ENCODE assay signal across 1 cellular context in the genomic region with DNA sequence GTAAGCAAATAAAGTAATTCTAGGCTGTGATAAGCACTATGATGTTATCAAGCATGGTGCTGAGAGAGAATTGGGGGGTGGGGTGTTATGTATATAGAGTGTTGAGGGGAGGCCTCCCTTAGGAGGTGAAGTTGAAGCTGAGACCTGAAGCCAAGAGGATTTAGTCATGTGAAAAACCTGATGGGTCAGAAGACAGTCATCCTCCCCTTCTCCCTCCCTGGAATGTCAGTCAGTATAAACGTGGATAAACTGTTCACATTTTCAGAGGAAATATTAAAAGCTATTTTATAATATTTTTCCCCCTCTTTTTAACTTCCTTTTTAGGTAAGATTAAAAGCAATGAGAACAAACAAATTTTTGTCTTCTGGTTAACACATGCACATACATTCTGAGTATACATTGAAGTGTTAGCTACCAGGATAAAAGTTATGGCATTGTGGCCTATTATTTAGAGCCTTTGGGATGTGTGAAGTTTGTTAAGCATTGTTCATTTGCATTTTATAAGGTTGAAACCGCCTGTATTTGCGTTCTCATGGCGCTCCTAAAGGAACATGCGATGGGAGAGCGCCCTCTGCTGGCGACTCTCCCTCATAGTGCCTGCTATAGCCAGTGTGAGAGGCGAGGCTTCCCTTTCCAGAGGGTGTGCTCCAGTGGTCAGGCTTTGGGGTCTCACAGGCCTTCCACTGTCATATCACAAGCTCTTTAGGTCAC.
A peak's percentile ranks its signal among the peaks of the same experiment; 100 is the strongest.
TF ChIP-seq lines count a peak whose summit lies in the region.

No MANE protein-coding gene starts in this region.

TF ChIP-seq in GM12878, 131 proteins besides CTCF, POLR2A, EP300 and RAD21 (continued from another document):
- TF ChIP-seq, protein P1, sequence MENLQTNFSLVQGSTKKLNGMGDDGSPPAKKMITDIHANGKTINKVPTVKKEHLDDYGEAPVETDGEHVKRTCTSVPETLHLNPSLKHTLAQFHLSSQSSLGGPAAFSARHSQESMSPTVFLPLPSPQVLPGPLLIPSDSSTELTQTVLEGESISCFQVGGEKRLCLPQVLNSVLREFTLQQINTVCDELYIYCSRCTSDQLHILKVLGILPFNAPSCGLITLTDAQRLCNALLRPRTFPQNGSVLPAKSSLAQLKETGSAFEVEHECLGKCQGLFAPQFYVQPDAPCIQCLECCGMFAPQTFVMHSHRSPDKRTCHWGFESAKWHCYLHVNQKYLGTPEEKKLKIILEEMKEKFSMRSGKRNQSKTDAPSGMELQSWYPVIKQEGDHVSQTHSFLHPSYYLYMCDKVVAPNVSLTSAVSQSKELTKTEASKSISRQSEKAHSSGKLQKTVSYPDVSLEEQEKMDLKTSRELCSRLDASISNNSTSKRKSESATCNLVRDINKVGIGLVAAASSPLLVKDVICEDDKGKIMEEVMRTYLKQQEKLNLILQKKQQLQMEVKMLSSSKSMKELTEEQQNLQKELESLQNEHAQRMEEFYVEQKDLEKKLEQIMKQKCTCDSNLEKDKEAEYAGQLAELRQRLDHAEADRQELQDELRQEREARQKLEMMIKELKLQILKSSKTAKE (IDR thresholded peaks at IDR 0.05; ENCODE audit: low read depth, poor library complexity, severe bottlenecking): peak; percentile 19
- TF ChIP-seq SREBF1 (IDR thresholded peaks at IDR 0.05; ENCODE audit: low read length) (no peak), CHD2 (IDR thresholded peaks at IDR 0.05; ENCODE audit: borderline replicate concordance, low read depth, low read length) (peak; percentile 28; the same call in 1 of the 2 replicates), YY1 (IDR thresholded peaks at IDR 0.05; ENCODE audit: low read depth, low read length) (peak; percentile 86), RUNX3 (IDR thresholded peaks at IDR 0.05; ENCODE audit: low read length) (peak; percentile 36; the same call in 1 of the 2 replicates), HDGF (IDR thresholded peaks at IDR 0.05) (peak; percentile 37; the same call in 1 of the 2 replicates)
TF ChIP-seq in GM12878: peak in this region for 10.
